8 cellular contexts compared by ENCODE assay signal in the genomic region with DNA sequence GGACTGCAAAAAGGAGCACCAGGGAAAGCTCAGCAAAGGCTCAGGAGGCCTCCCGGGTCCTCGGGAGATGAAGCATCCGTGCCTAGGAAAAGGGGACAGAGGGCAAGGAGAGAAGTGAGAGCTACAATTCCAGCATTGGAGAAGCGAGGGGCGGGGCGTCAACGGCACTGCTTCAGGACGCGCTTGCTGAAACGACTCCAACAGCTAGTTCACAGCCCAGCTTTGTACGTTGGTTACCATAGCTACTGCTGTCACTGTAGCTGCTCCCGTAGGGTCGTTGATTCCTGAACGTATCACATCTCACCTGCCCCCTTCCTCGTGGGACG.
DNase-seq lines count a peak whose midpoint lies in the region; ATAC-seq, FAIRE-seq and TF ChIP-seq lines count a peak whose summit lies in the region.

No MANE protein-coding gene starts in this region.

- DNase-seq in OCI-LY7 (ENCODE audit: low spot score), result no peak
- DNase-seq in fibroblast of mammary gland (ENCODE audit: low read depth), result no peak
- DNase-seq in pancreas, result peak in 1 of 6 donors; percentile 64
- no peak for DNase-seq in cortex of kidney (lab: John Stamatoyannopoulos, UW)
- no peak for DNase-seq in stimulated activated CD4-positive, alpha-beta T cell treated with anti-CD3 and anti-CD28 coated beads, Interleukin-4, amount 100 ng/mL, for 24 hours

- no peaks in the 10 kb centered on the region for H3K27me3 ChIP-seq in pancreas

- H3K9me2 ChIP-seq in OCI-LY7 (ENCODE audit: insufficient read depth, low read length), result no peaks in the 10 kb centered on the region

- peak overlapping the region; percentile 92; the same call in 1 of the 2 replicates for H2AFZ ChIP-seq in OCI-LY7 (ENCODE audit: low read length)

- 1 to 2% methylated on average over 16 of the region's 16 CpGs for WGBS in pancreas, 2 donors

- H3K36me3 ChIP-seq in OCI-LY7 (ENCODE audit: insufficient read depth, low read length) (no peaks in the 10 kb centered on the region), pancreas (no peaks in the 10 kb centered on the region)

- intact Hi-C loops in OCI-LY7 (cut with micrococcal nuclease; ENCODE audit: unreplicated experiment) (loop anchor here (5.0 kb wide), 1 partner anchor 363 kb away; no protein-coding TSS in a partner anchor), pancreas (cut with DNase I) (no loop called here)

- H3K27ac ChIP-seq in OCI-LY7 (ENCODE audit: low read depth, low read length, poor library complexity, severe bottlenecking), result no peak overlapping the region
- H3K27ac ChIP-seq in pancreas, result no peak overlapping the region

- TF ChIP-seq CTCF in OCI-LY7 (conservative IDR thresholded peaks at IDR 0.05; ENCODE audit: low read length) (no peak), fibroblast of mammary gland (conservative IDR thresholded peaks at IDR 0.05; ENCODE audit: control insufficient read depth, insufficient read depth, low read depth, low read length) (no peak), pancreas (IDR thresholded peaks at IDR 0.05) (no peak)

- H4K20me1 ChIP-seq in OCI-LY7 (ENCODE audit: insufficient read depth, low read length), result no peaks in the 10 kb centered on the region

- H3K4me3 ChIP-seq in GM08714 (ENCODE audit: low read length) (peak overlapping the region; percentile 50; the same call in 1 of the 2 replicates), OCI-LY7 (ENCODE audit: low read depth, low read length, poor library complexity, severe bottlenecking) (peak overlapping the region; percentile 58), fibroblast of mammary gland (ENCODE audit: control insufficient read depth, low read depth, low read length) (peak overlapping the region; percentile 52), pancreas (peak overlapping the region in 2 of 4 donors; percentile 22 to 44)

- no peaks in the 10 kb centered on the region for H3K79me2 ChIP-seq in OCI-LY7 (ENCODE audit: insufficient read depth, low read depth, low read length)

- H3K4me1 ChIP-seq in OCI-LY7 (ENCODE audit: insufficient read depth, low read length, poor library complexity, severe bottlenecking) (peaks cover 11% of the 10 kb centered on the region), pancreas (peaks cover 0 to 5% (median 0%) of the 10 kb centered on the region in 3 donors)

- H3K4me2 ChIP-seq in OCI-LY7 (ENCODE audit: low read length), result peak overlapping the region; percentile 61

- FAIRE-seq in pancreas (lab: Jason Lieb, UNC), result no peak

- H3K9me3 ChIP-seq in OCI-LY7 (ENCODE audit: low read length), result no peaks in the 10 kb centered on the region
- no peaks in the 10 kb centered on the region for H3K9me3 ChIP-seq in pancreas

- POLR2A ChIA-PET in OCI-LY7 (lab: Charles Lee), result interaction anchor here (0.5 to 1.3 kb wide), 5 partner anchors 9 to 63 kb away, joined by 3 to 7 read pairs (median 3); no protein-coding TSS in a partner anchor

- no TSS peak for BruUV-seq in OCI-LY7 (replicated peaks; lab: Mats Ljungman, UMichigan)

- CTCF ChIA-PET in OCI-LY7 (lab: Charles Lee; ENCODE audit: unreplicated experiment), result interaction anchor here (0.5 to 2.1 kb wide), 12 partner anchors 9 to 1919 kb away, joined by 3 to 21 read pairs (median 6); no protein-coding TSS in a partner anchor

- ATAC-seq in HG02571 (IDR thresholded peaks at IDR 0.05; ENCODE audit: unreplicated experiment), result peak; percentile 15
- ATAC-seq in pancreas, result peak; percentile 66 to 75 (median 72)
- no peak for ATAC-seq in HG03469 (IDR thresholded peaks at IDR 0.05; ENCODE audit: unreplicated experiment)
